ENCODE assay signal across 27 cellular contexts in the genomic region with DNA sequence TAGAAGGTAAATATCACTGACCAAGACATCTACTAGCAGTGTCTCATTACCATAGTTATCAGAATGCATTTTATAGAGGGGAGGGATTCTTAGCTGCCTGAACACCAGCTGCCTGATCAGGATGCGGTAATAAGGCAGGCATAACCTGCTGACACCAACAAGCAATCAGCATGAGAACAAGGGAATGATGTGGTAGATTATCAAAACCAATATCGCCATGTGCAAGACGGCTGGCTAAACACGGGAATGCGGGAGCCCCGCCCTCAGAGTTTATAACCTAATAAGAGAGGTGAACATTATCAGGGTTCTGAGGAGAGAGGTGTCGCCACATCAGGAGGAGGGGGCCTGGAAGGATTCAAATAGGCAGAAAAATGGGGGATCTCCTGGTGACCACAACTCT. TPM values are rescaled to one million over a fixed set of nuclear protein-coding genes. Genes with fewer than 3 reads are reported as not detected.
DNase-seq lines count a peak whose midpoint lies in the region; ATAC-seq and TF ChIP-seq lines count a peak whose summit lies in the region.
"Had no signal": no experiment of that assay in that cellular context is flagged by ENCODE, and none has a peak within 500 bp of the region (broad histone marks: within the 10 kb centered on the region; RNA-seq: fewer than 3 reads in every experiment).

No MANE protein-coding gene starts in this region.

- TF ChIP-seq POLR2A in breast epithelium (IDR thresholded peaks at IDR 0.05) = no peak

- H3K27ac Mint-ChIP-seq in MCF 10A (ENCODE audit: low read depth, unreplicated experiment) = peak overlapping the region; percentile 7
- peak overlapping the region; percentile 26 for H3K27ac Mint-ChIP-seq in activated B cell treated with CpG ODN at 0.5 μM for 24 hours
- H3K27ac Mint-ChIP-seq in naive thymus-derived CD4-positive, alpha-beta T cell = peak overlapping the region in 8 of 9 donors; percentile 90 to 99 (median 94)
- H3K27ac Mint-ChIP-seq: activated T-helper 1 cell treated with anti-CD3 and anti-CD28 coated beads, Interleukin-12 subunit alpha, Interleukin-12 subunit beta, Interleukin-2, Interleukin-4 antibody, amounts not matched to agents 30 ng/mL and 10 ng/mL and 1 ng/mL, durations not matched to agents 14 hours and 24 hours and 36 hours had no signal

- no peaks in the 10 kb centered on the region for H3K36me3 ChIP-seq in breast epithelium
- H3K36me3 ChIP-seq in naive thymus-derived CD4-positive, alpha-beta T cell (ENCODE audit: control insufficient read depth in 2 of 3, insufficient read depth in 3 of 3, low read length in 3 of 3) = peaks cover 11 to 67% (median 12%) of the 10 kb centered on the region in 3 experiments

- intact Hi-C loops in MCF 10A (cut with micrococcal nuclease) (no loop called here), breast epithelium (cut with DNase I; ENCODE audit: low total_unique reads) (no loop called here), activated B cell treated with CpG ODN at 0.5 μM for 24 hours (cut with micrococcal nuclease) (no loop called here)
- intact Hi-C loops in naive thymus-derived CD4-positive, alpha-beta T cell (cut with micrococcal nuclease) = no loop called here

- in situ Hi-C loops in GM13977 (cut with MboI; ENCODE audit: low pct_unique_long_range_greater_than_20kb, low sequenced_read_pairs, unreplicated experiment) = no loop called here

- H3K27me3 ChIP-seq in breast epithelium = no peaks in the 10 kb centered on the region
- no peaks in the 10 kb centered on the region for H3K27me3 ChIP-seq in naive thymus-derived CD4-positive, alpha-beta T cell (ENCODE audit: control insufficient read depth in 2 of 2, insufficient read depth in 2 of 2, low read length in 2 of 2)
- H3K27me3 ChIP-seq: brain microvascular endothelial cell, MG63, SJCRH30, upper lobe of left lung had no signal

- POLR2A ChIA-PET in MCF 10A (lab: Yijun Ruan, JAX) = interaction anchor here (0.6 to 0.9 kb wide), 2 partner anchors 13 to 1656 kb away, joined by 4 read pairs; no protein-coding TSS in a partner anchor
- POLR2A ChIA-PET in activated B cell treated with CpG ODN at 0.5 μM for 24 hours (lab: Charles Lee) = interaction anchor here (1.6 kb wide), 1 partner anchor 21 kb away, joined by 7 read pairs; a partner anchor contains a TSS
- POLR2A ChIA-PET in naive thymus-derived CD4-positive, alpha-beta T cell (lab: Charles Lee) = interaction anchor here (0.8 to 1.5 kb wide), 3 partner anchors 13 to 456 kb away, joined by 3 to 8 read pairs (median 4); no protein-coding TSS in a partner anchor

- no peak for ATAC-seq in activated B cell treated with CpG ODN at 0.5 μM for 24 hours (ENCODE audit: low read depth)
- ATAC-seq in naive thymus-derived CD4-positive, alpha-beta T cell = no peak
- ATAC-seq: GM12878, right cardiac atrium had no signal

- no peaks in the 10 kb centered on the region for H3K4me1 ChIP-seq in breast epithelium
- H3K4me1 ChIP-seq in naive thymus-derived CD4-positive, alpha-beta T cell (ENCODE audit: control insufficient read depth in 2 of 2, insufficient read depth in 2 of 2, low read length in 2 of 2) = peaks cover 9 to 29% of the 10 kb centered on the region in 2 donors
- H3K4me1 ChIP-seq: SJCRH30, upper lobe of left lung had no signal

- peaks cover 63% of the 10 kb centered on the region for H3K36me3 Mint-ChIP-seq in MCF 10A (ENCODE audit: insufficient read depth, unreplicated experiment)
- peaks cover 84% of the 10 kb centered on the region for H3K36me3 Mint-ChIP-seq in activated B cell treated with CpG ODN at 0.5 μM for 24 hours (ENCODE audit: low read depth)
- peaks cover 12 to 58% (median 37%) of the 10 kb centered on the region in 5 donors for H3K36me3 Mint-ChIP-seq in naive thymus-derived CD4-positive, alpha-beta T cell

- H3K4me3 ChIP-seq in breast epithelium = no peak overlapping the region
- no peak overlapping the region for H3K4me3 ChIP-seq in naive thymus-derived CD4-positive, alpha-beta T cell (ENCODE audit: low read length)
- H3K4me3 ChIP-seq: GM12878, MG63, SJCRH30, upper lobe of left lung had no signal

- H3K9me3 Mint-ChIP-seq in MCF 10A (ENCODE audit: unreplicated experiment) = no peaks in the 10 kb centered on the region
- no peaks in the 10 kb centered on the region for H3K9me3 Mint-ChIP-seq in activated B cell treated with CpG ODN at 0.5 μM for 24 hours
- H3K9me3 Mint-ChIP-seq in naive thymus-derived CD4-positive, alpha-beta T cell = peaks cover 0 to 2% (median 0%) of the 10 kb centered on the region in 11 donors
- H3K9me3 Mint-ChIP-seq: activated T-helper 1 cell treated with anti-CD3 and anti-CD28 coated beads, Interleukin-12 subunit alpha, Interleukin-12 subunit beta, Interleukin-2, Interleukin-4 antibody, amounts not matched to agents 30 ng/mL and 10 ng/mL and 1 ng/mL, durations not matched to agents 14 hours and 24 hours and 36 hours had no signal

- H3K4me1 Mint-ChIP-seq in MCF 10A (ENCODE audit: insufficient read depth, unreplicated experiment) (no peaks in the 10 kb centered on the region), activated B cell treated with CpG ODN at 0.5 μM for 24 hours (peaks cover 17% of the 10 kb centered on the region)
- peaks cover 22 to 83% (median 73%) of the 10 kb centered on the region in 7 donors for H3K4me1 Mint-ChIP-seq in naive thymus-derived CD4-positive, alpha-beta T cell

- H3K4me3 Mint-ChIP-seq in MCF 10A (ENCODE audit: unreplicated experiment) (no peak overlapping the region), activated B cell treated with CpG ODN at 0.5 μM for 24 hours (no peak overlapping the region)
- peak overlapping the region in 5 of 10 donors; percentile 9 to 75 (median 58) for H3K4me3 Mint-ChIP-seq in naive thymus-derived CD4-positive, alpha-beta T cell
- H3K4me3 Mint-ChIP-seq: activated T-helper 1 cell treated with anti-CD3 and anti-CD28 coated beads, Interleukin-12 subunit alpha, Interleukin-12 subunit beta, Interleukin-2, Interleukin-4 antibody, amounts not matched to agents 30 ng/mL and 10 ng/mL and 1 ng/mL, durations not matched to agents 14 hours and 24 hours and 36 hours had no signal

- TF ChIP-seq CTCF in MCF 10A (IDR thresholded peaks at IDR 0.05; ENCODE audit: unreplicated experiment) (no peak), breast epithelium (IDR thresholded peaks at IDR 0.05) (no peak), activated B cell treated with CpG ODN at 0.5 μM for 24 hours (IDR thresholded peaks at IDR 0.05) (no peak), GM13977 (IDR thresholded peaks at IDR 0.05; ENCODE audit: extremely low read depth, insufficient read depth, missing control alignments) (no peak)

- H3K9me3 ChIP-seq in breast epithelium = no peaks in the 10 kb centered on the region
- no peaks in the 10 kb centered on the region for H3K9me3 ChIP-seq in naive thymus-derived CD4-positive, alpha-beta T cell (ENCODE audit: control insufficient read depth in 2 of 3, low read length in 3 of 3)
- H3K9me3 ChIP-seq: MG63, SJCRH30, upper lobe of left lung had no signal

- CTCF ChIA-PET in MCF 10A (lab: Yijun Ruan, JAX) = interaction anchor here (0.6 to 1.6 kb wide), 2 partner anchors 74 to 79 kb away, joined by 3 to 8 read pairs; a partner anchor contains a TSS
- CTCF ChIA-PET in activated B cell treated with CpG ODN at 0.5 μM for 24 hours (lab: Charles Lee) = interaction anchor here (1.2 kb wide), 1 partner anchor 75 kb away, joined by 3 read pairs; a partner anchor contains a TSS
- CTCF ChIA-PET in naive thymus-derived CD4-positive, alpha-beta T cell (lab: Charles Lee) = interaction anchor here (1.0 to 1.9 kb wide), 3 partner anchors 13 to 21 kb away, joined by 4 to 9 read pairs (median 4); a partner anchor contains a TSS

- no peak for DNase-seq in MCF 10A (ENCODE audit: unreplicated experiment)
- no peak for DNase-seq in breast epithelium (ENCODE audit: low spot score in 2 of 2)
- no peak for DNase-seq in activated B cell treated with CpG ODN at 0.5 μM for 24 hours
- no peak for DNase-seq in naive thymus-derived CD4-positive, alpha-beta T cell
- DNase-seq in GM13977 (ENCODE audit: low spot score) = no peak
- no peak for DNase-seq in medulla oblongata (ENCODE audit: extremely low spot score)
- no peak for DNase-seq in T-helper 2 cell
- DNase-seq: activated CD4-positive, CD25-positive, alpha-beta regulatory T cell treated with anti-CD3 and anti-CD28 coated beads, Interleukin-2, amount 50 U/mL, for 72 hours; brain microvascular endothelial cell; effector memory CD4-positive, alpha-beta T cell; EL; head of caudate nucleus; KBM-7; kidney; MG63; NCI-H2081 treated with DMSO at 0.1 percent for 48 hours; NCI-H226; posterior cingulate gyrus; right cardiac atrium; SJCRH30; stimulated activated CD4-positive, alpha-beta T cell treated with anti-CD3 and anti-CD28 coated beads, Interleukin-2, amount 100 ng/mL, for 48 hours; substantia nigra; upper lobe of left lung had no signal

- no TSS peak for BruUV-seq in MCF 10A (replicated peaks; lab: Mats Ljungman, UMichigan)

- no peak overlapping the region for H3K27ac ChIP-seq in breast epithelium
- peak overlapping the region; percentile 68 for H3K27ac ChIP-seq in naive thymus-derived CD4-positive, alpha-beta T cell (ENCODE audit: low read depth, low read length)
- H3K27ac ChIP-seq: brain microvascular endothelial cell, C4-2B, SJCRH30, upper lobe of left lung had no signal

- H3K27me3 Mint-ChIP-seq in MCF 10A (ENCODE audit: insufficient read depth, unreplicated experiment) = no peaks in the 10 kb centered on the region
- H3K27me3 Mint-ChIP-seq in activated B cell treated with CpG ODN at 0.5 μM for 24 hours = no peaks in the 10 kb centered on the region
- H3K27me3 Mint-ChIP-seq in naive thymus-derived CD4-positive, alpha-beta T cell = no peaks in the 10 kb centered on the region

RNA-seq across cellular contexts. Expression of a gene that starts 20.5 kb away (rescaled TPM):
- 18.3 and 20.4 TPM in 2 replicates for total RNA-seq in MCF 10A (2022)
- total RNA-seq in breast epithelium = 10 to 100 TPM; 14.1 to 22.5 (median 19.3) TPM
- 13.8 and 18.0 TPM in 2 replicates for total RNA-seq in activated B cell treated with CpG ODN at 0.5 μM for 24 hours
- 10 to 100 TPM; 18.0 to 39.8 (median 31.9) TPM for total RNA-seq in naive thymus-derived CD4-positive, alpha-beta T cell
- polyA plus RNA-seq in naive thymus-derived CD4-positive, alpha-beta T cell = 10 to 100 TPM; 17.9 to 29.6 TPM

RNA-seq across cellular contexts. Expression of a gene that starts 46.8 kb away (rescaled TPM):
- total RNA-seq in MCF 10A (2022) = not detected in 2 replicates
- total RNA-seq in breast epithelium = 1 to 10 TPM in 1 of 3 donors, not detected in 2; 6.7 TPM
- not detected in 2 replicates for total RNA-seq in activated B cell treated with CpG ODN at 0.5 μM for 24 hours
- total RNA-seq in naive thymus-derived CD4-positive, alpha-beta T cell = not detected
- 1 to 10 TPM in 1 of 2 donors, under 1 TPM in 1; 0.11 to 1.3 TPM for polyA plus RNA-seq in naive thymus-derived CD4-positive, alpha-beta T cell
- total RNA-seq: activated T-helper 1 cell treated with anti-CD3 and anti-CD28 coated beads, Interleukin-12 subunit alpha, Interleukin-12 subunit beta, Interleukin-2, Interleukin-4 antibody, amounts not matched to agents 30 ng/mL and 10 ng/mL and 1 ng/mL, durations not matched to agents 14 hours and 24 hours and 36 hours; GM12878; RPMI7951; SJCRH30 had no signal
- polyA plus RNA-seq: GM12878 had no signal

Comparison
In these comparisons a context has a peak if more than half of its experiments do, and no peak if none do; other contexts are left out.
1. H3K27ac Mint-ChIP-seq: peak in every context shown above with its lines; median percentile 94 in naive thymus-derived CD4-positive, alpha-beta T cell; 26 in activated B cell treated with CpG ODN at 0.5 μM for 24 hours; 7 in MCF 10A.